In the genomic region with DNA sequence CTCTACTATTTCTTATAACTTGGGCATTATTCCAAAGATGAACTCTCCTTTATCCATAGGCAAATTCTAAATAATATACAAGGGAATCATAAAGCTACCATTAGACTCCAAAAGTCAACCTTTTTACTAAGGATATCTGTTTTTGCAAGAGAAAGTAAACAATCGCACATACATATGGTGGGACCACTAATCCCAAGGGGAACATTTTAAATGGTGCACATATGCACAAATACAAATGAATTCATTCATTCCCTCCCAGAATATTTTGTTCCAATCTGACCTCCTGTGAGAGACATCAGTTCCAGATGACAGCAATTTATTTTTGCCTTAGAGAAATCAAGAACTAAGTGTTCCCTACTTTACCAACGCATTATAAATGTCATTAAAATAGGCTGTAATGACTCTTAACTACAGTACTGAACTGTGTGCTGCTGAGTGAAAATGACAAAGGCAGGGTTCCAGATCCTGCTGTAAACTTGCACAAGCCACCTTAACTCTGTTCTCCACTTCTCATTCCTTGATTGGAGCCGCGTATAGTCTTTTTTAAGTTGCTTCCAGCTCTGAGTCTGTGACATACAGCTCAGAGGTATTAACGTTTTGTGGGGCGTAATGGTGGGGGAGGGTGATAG, we compare ENCODE assay signal across 8 cellular contexts.
DNase-seq lines count a peak whose midpoint lies in the region; ATAC-seq and TF ChIP-seq lines count a peak whose summit lies in the region.

No MANE protein-coding gene starts in this region.

- peaks cover 70% of the 10 kb centered on the region for H3K79me2 ChIP-seq in KMS-11 (ENCODE audit: insufficient read depth, low read depth)

- H3K27me3 ChIP-seq in KMS-11 (ENCODE audit: insufficient read depth, low read depth) (no peaks in the 10 kb centered on the region), mucosa of stomach (ENCODE audit: control insufficient read depth, insufficient read depth, low read length) (no peaks in the 10 kb centered on the region)

- H3K4me3 ChIP-seq in KMS-11 (IDR thresholded peaks at IDR 0.05; ENCODE audit: insufficient read depth, low read depth, low read length) (no peak overlapping the region), choroid plexus epithelial cell (ENCODE audit: low read depth, low read length) (peak overlapping the region; percentile 97), mucosa of stomach (ENCODE audit: low read length) (peak overlapping the region; percentile 65)

- H3K4me1 ChIP-seq in KMS-11 (ENCODE audit: low read depth, poor library complexity, severe bottlenecking) = peaks cover 28% of the 10 kb centered on the region
- H3K4me1 ChIP-seq in mucosa of stomach (ENCODE audit: control insufficient read depth, insufficient read depth, low read length) = peaks cover 23% of the 10 kb centered on the region

- no peaks in the 10 kb centered on the region for H3K9me3 ChIP-seq in mucosa of stomach (ENCODE audit: control insufficient read depth, low read length)

- DNase-seq in Ammon's horn (ENCODE audit: low spot score) = peak; percentile 4
- DNase-seq in choroid plexus epithelial cell (ENCODE audit: low read depth) = no peak
- no peak for DNase-seq in T1000 (lab: John Stamatoyannopoulos, UW)
- DNase-seq in DMS79 (lab: John Stamatoyannopoulos, UW) = no peak

- TF ChIP-seq CTCF in KMS-11 (conservative IDR thresholded peaks at IDR 0.05; ENCODE audit: low read depth, low read length) (no peak), choroid plexus epithelial cell (conservative IDR thresholded peaks at IDR 0.05; ENCODE audit: low read depth, low read length) (no peak)

- H2AFZ ChIP-seq in KMS-11 (ENCODE audit: low read depth) = no peak overlapping the region

- peak overlapping the region; percentile 84 for H3K4me2 ChIP-seq in KMS-11

- peaks cover 48% of the 10 kb centered on the region for H4K20me1 ChIP-seq in KMS-11 (ENCODE audit: insufficient read depth)

- no peak overlapping the region for H3K27ac ChIP-seq in KMS-11

- no peak for ATAC-seq in GM19035 (IDR thresholded peaks at IDR 0.05; ENCODE audit: unreplicated experiment)
- ATAC-seq in GM19328 (IDR thresholded peaks at IDR 0.05; ENCODE audit: unreplicated experiment) = no peak

- H3K9ac ChIP-seq in KMS-11 = no peak overlapping the region; the same call in 1 of the 2 replicates
- peak overlapping the region; percentile 98 for H3K9ac ChIP-seq in mucosa of stomach (ENCODE audit: low read length)

- H3K36me3 ChIP-seq in KMS-11 (ENCODE audit: insufficient read depth) = no peaks in the 10 kb centered on the region
- no peaks in the 10 kb centered on the region for H3K36me3 ChIP-seq in mucosa of stomach (ENCODE audit: control insufficient read depth, insufficient read depth, low read length)
